ENCODE assay signal across 11 cellular contexts in genomic region chr6:105317607-105318533, GRCh38.
DNase-seq lines count a peak whose midpoint lies in the region; ATAC-seq and TF ChIP-seq lines count a peak whose summit lies in the region.
"Had no signal": no experiment of that assay in that cellular context is flagged by ENCODE, and none has a peak within 500 bp of the region (broad histone marks: within the 10 kb centered on the region; RNA-seq: fewer than 3 reads in every experiment).

No MANE protein-coding gene starts in this region.

- peak; percentile 58 for TF ChIP-seq CTCF in retinal pigment epithelial cell (conservative IDR thresholded peaks at IDR 0.05; ENCODE audit: low read depth, low read length)

- no peak overlapping the region for H3K4me3 ChIP-seq in retinal pigment epithelial cell (ENCODE audit: low read length)
- H3K4me3 ChIP-seq: BLaER1 treated with 17β-estradiol and CSF1 and Interleukin-3, amounts not matched to agents 10 nM and 100 nM had no signal

- ATAC-seq in HG02852 (IDR thresholded peaks at IDR 0.05; ENCODE audit: unreplicated experiment) = no peak

- peak; percentile 3 for DNase-seq in NCI-H510A treated with DMSO at 0.1 percent for 48 hours (lab: John Stamatoyannopoulos, UW)
- no peak for DNase-seq in NCI-H510A (lab: John Stamatoyannopoulos, UW)
- peak; percentile 70 to 91 for DNase-seq in NCI-H524 (lab: John Stamatoyannopoulos, UW)
- DNase-seq in epithelial cell of prostate (ENCODE audit: low read depth, low spot score) = no peak
- DNase-seq in retinal pigment epithelial cell (ENCODE audit: low read depth) = no peak
- no peak for DNase-seq in NK-92 treated with Interleukin-12 subunit alpha and Interleukin-12 subunit beta, amount 100 ng/mL, for 24 hours (lab: John Stamatoyannopoulos, UW)
- no peak for DNase-seq in nucleus accumbens (lab: John Stamatoyannopoulos, UW)
- DNase-seq: MV-4-11; stimulated activated CD4-positive, alpha-beta T cell treated with anti-CD3 and anti-CD28 coated beads, Interleukin-12 subunit alpha, Interleukin-12 subunit beta, amount 100 ng/mL, for 4 hours had no signal

- H3K27ac ChIP-seq in epithelial cell of prostate = peak overlapping the region; percentile 70
- H3K27ac ChIP-seq: BLaER1 treated with 17β-estradiol and CSF1 and Interleukin-3, amounts not matched to agents 10 nM and 100 nM had no signal

Comparison
In these comparisons a context has a peak if more than half of its experiments do, and no peak if none do; other contexts are left out.
1. DNase-seq: peak in NCI-H510A treated with DMSO at 0.1 percent for 48 hours (single experiment) and NCI-H524 (2 of 2); none in NCI-H510A (single experiment), epithelial cell of prostate (single experiment), retinal pigment epithelial cell (single experiment), NK-92 treated with Interleukin-12 subunit alpha and Interleukin-12 subunit beta, amount 100 ng/mL, for 24 hours (single experiment) and nucleus accumbens (0 of 56).